In genomic region chr2:74916394-74916793, GRCh38 we compare ENCODE assay signal across 23 cellular contexts. TPM values are rescaled to one million over a fixed set of nuclear protein-coding genes. Genes with fewer than 3 reads are reported as not detected.
DNase-seq lines count a peak whose midpoint lies in the region; TF ChIP-seq lines count a peak whose summit lies in the region.
"Had no signal": no experiment of that assay in that cellular context is flagged by ENCODE, and none has a peak within 500 bp of the region (broad histone marks: within the 10 kb centered on the region; RNA-seq: fewer than 3 reads in every experiment).

No MANE protein-coding gene starts in this region.

- no peak overlapping the region for H4K91ac ChIP-seq in trophoblast cell (ENCODE audit: low read depth, low read length)

- H3K23ac ChIP-seq in trophoblast cell (ENCODE audit: low read length) = no peak overlapping the region

- no peak overlapping the region for H3K4me2 ChIP-seq in trophoblast cell (ENCODE audit: low read length)
- H3K4me2 ChIP-seq: A549 had no signal

- no peaks in the 10 kb centered on the region for H3K9me3 Mint-ChIP-seq in T-helper 2 cell treated with Interferon-gamma antibody and Interleukin-4, amounts not matched to agents 5 μg/mL and 100 μg/mL, for 36 hours
- peaks cover 9% of the 10 kb centered on the region for H3K9me3 Mint-ChIP-seq in HFFc6
- no peaks in the 10 kb centered on the region for H3K9me3 Mint-ChIP-seq in immature natural killer cell
- H3K9me3 Mint-ChIP-seq in activated CD4-positive, alpha-beta memory T cell treated with anti-CD3 and anti-CD28 coated beads, Interleukin-2, amount 10 ng/mL, durations not matched to agents 7 days and 5 days = no peaks in the 10 kb centered on the region
- H3K9me3 Mint-ChIP-seq: CD4-positive, alpha-beta T cell; CD8-positive, alpha-beta memory T cell had no signal

- H2BK5ac ChIP-seq in trophoblast cell (ENCODE audit: low read depth, low read length, poor library complexity) = no peak overlapping the region

- POLR2A ChIA-PET in activated CD4-positive, alpha-beta memory T cell treated with anti-CD3 and anti-CD28 coated beads, Interleukin-2, amount 10 ng/mL, durations not matched to agents 7 days and 5 days (lab: Charles Lee) = no interaction called here

- H2BK120ac ChIP-seq in trophoblast cell (ENCODE audit: insufficient read depth, low read length, poor library complexity) = no peak overlapping the region

- H3K9ac ChIP-seq in trophoblast cell (ENCODE audit: low read length) = no peak overlapping the region
- H3K9ac ChIP-seq: BLaER1 treated with 17β-estradiol and CSF1 and Interleukin-3, amounts not matched to agents 10 nM and 100 nM; GM23248 had no signal

- H4K8ac ChIP-seq in trophoblast cell (ENCODE audit: low read depth, low read length) = no peak overlapping the region

- peaks cover 2% of the 10 kb centered on the region for H3K79me2 ChIP-seq in trophoblast cell (ENCODE audit: control insufficient read depth, insufficient read depth, low read length, poor library complexity)

- H3K36me3 ChIP-seq in trophoblast cell (ENCODE audit: control insufficient read depth in 1 of 2, insufficient read depth in 2 of 2, low read length in 2 of 2) = no peaks in the 10 kb centered on the region
- H3K36me3 ChIP-seq: BE2C; BLaER1 treated with 17β-estradiol and CSF1 and Interleukin-3, amounts not matched to agents 10 nM and 100 nM had no signal

- no peak overlapping the region for H3K27ac ChIP-seq in trophoblast cell (ENCODE audit: low read depth, low read length)
- H3K27ac ChIP-seq: 22Rv1; A549; BLaER1 treated with 17β-estradiol and CSF1 and Interleukin-3, amounts not matched to agents 10 nM and 100 nM; GM23248 had no signal

- CTCF ChIA-PET in activated CD4-positive, alpha-beta memory T cell treated with anti-CD3 and anti-CD28 coated beads, Interleukin-2, amount 10 ng/mL, durations not matched to agents 7 days and 5 days (lab: Charles Lee) = interaction anchor here (0.8 to 0.9 kb wide), 2 partner anchors 17 to 148 kb away, joined by 3 read pairs; no protein-coding TSS in a partner anchor

- H3K36me3 Mint-ChIP-seq in T-helper 2 cell treated with Interferon-gamma antibody and Interleukin-4, amounts not matched to agents 5 μg/mL and 100 μg/mL, for 36 hours (ENCODE audit: low read depth) = no peaks in the 10 kb centered on the region
- peaks cover 28% of the 10 kb centered on the region for H3K36me3 Mint-ChIP-seq in HFFc6 (ENCODE audit: low read depth)
- peaks cover 0 to 19% (median 0%) of the 10 kb centered on the region in 3 donors for H3K36me3 Mint-ChIP-seq in immature natural killer cell
- H3K36me3 Mint-ChIP-seq in activated CD4-positive, alpha-beta memory T cell treated with anti-CD3 and anti-CD28 coated beads, Interleukin-2, amount 10 ng/mL, durations not matched to agents 7 days and 5 days (ENCODE audit: low read depth) = no peaks in the 10 kb centered on the region
- H3K36me3 Mint-ChIP-seq: CD8-positive, alpha-beta memory T cell had no signal

- peaks cover 32% of the 10 kb centered on the region for H3K27me3 Mint-ChIP-seq in T-helper 2 cell treated with Interferon-gamma antibody and Interleukin-4, amounts not matched to agents 5 μg/mL and 100 μg/mL, for 36 hours (ENCODE audit: low read depth)
- no peaks in the 10 kb centered on the region for H3K27me3 Mint-ChIP-seq in HFFc6 (ENCODE audit: insufficient read depth)
- peaks cover 4 to 23% (median 19%) of the 10 kb centered on the region in 3 donors for H3K27me3 Mint-ChIP-seq in immature natural killer cell (ENCODE audit: low read depth in 3 of 3)
- H3K27me3 Mint-ChIP-seq in activated CD4-positive, alpha-beta memory T cell treated with anti-CD3 and anti-CD28 coated beads, Interleukin-2, amount 10 ng/mL, durations not matched to agents 7 days and 5 days = peaks cover 50% of the 10 kb centered on the region

- H2BK12ac ChIP-seq in trophoblast cell (ENCODE audit: low read length) = no peak overlapping the region

- no peak for DNase-seq in T-helper 2 cell treated with Interferon-gamma antibody and Interleukin-4, amounts not matched to agents 5 μg/mL and 100 μg/mL, for 36 hours (ENCODE audit: low spot score)
- DNase-seq in T-helper 2 cell = no peak
- no peak for DNase-seq in HFFc6
- DNase-seq in immature natural killer cell = no peak
- no peak for DNase-seq in trophoblast cell
- DNase-seq in 8988T = no peak
- DNase-seq in activated CD4-positive, alpha-beta memory T cell treated with anti-CD3 and anti-CD28 coated beads, Interleukin-2, amount 10 ng/mL, durations not matched to agents 7 days and 5 days = no peak
- DNase-seq: ACHN; AML-193; BE2C; CD4-positive, alpha-beta T cell; CD8-positive, alpha-beta memory T cell; DMS 273 treated with DMSO at 0.1 percent for 48 hours; DMS79; GDM1; H7; HCEC 1CT had no signal

- H3K79me1 ChIP-seq in trophoblast cell (ENCODE audit: low read length) = peaks cover 4% of the 10 kb centered on the region

- H3K27me3 ChIP-seq in trophoblast cell (ENCODE audit: insufficient read depth, low read length) = no peaks in the 10 kb centered on the region
- H3K27me3 ChIP-seq: BE2C; BLaER1 treated with 17β-estradiol and CSF1 and Interleukin-3, amounts not matched to agents 10 nM and 100 nM had no signal

- H4K12ac ChIP-seq in trophoblast cell (ENCODE audit: low read depth, low read length) = no peak overlapping the region

- peaks cover 5% of the 10 kb centered on the region for H3K9me3 ChIP-seq in trophoblast cell (ENCODE audit: insufficient read depth, low read depth, low read length)
- H3K9me3 ChIP-seq: A549, BE2C had no signal

- TF ChIP-seq CTCF in HFFc6 (IDR thresholded peaks at IDR 0.05) = no peak

- H3K4ac ChIP-seq in trophoblast cell (ENCODE audit: low read depth, low read length) = no peak overlapping the region

- peaks cover 7 to 8% of the 10 kb centered on the region in 2 experiments for H3K4me1 ChIP-seq in trophoblast cell (ENCODE audit: control insufficient read depth in 1 of 2, insufficient read depth in 2 of 2, low read length in 2 of 2)
- H3K4me1 ChIP-seq: BE2C had no signal

- peaks cover 7% of the 10 kb centered on the region for H3K4me1 Mint-ChIP-seq in T-helper 2 cell treated with Interferon-gamma antibody and Interleukin-4, amounts not matched to agents 5 μg/mL and 100 μg/mL, for 36 hours (ENCODE audit: low read depth)
- H3K4me1 Mint-ChIP-seq in HFFc6 (ENCODE audit: low read depth) (peaks cover 60% of the 10 kb centered on the region), immature natural killer cell (peaks cover 24 to 32% of the 10 kb centered on the region in 2 donors)
- H3K4me1 Mint-ChIP-seq in activated CD4-positive, alpha-beta memory T cell treated with anti-CD3 and anti-CD28 coated beads, Interleukin-2, amount 10 ng/mL, durations not matched to agents 7 days and 5 days = peaks cover 23% of the 10 kb centered on the region

- H3K4me3 ChIP-seq in trophoblast cell (ENCODE audit: low read depth, low read length) = no peak overlapping the region
- H3K4me3 ChIP-seq: A549; BLaER1 treated with 17β-estradiol and CSF1 and Interleukin-3, amounts not matched to agents 10 nM and 100 nM; GM12878; GM23248 had no signal

- H2AFZ ChIP-seq in trophoblast cell (ENCODE audit: insufficient read depth, low read length, poor library complexity) = no peak overlapping the region
- H2AFZ ChIP-seq: GM23248 had no signal

- no CpG with 5 or more reads among the region's 2 CpGs for WGBS in trophoblast cell (ENCODE audit: extremely low coverage, insufficient coverage, insufficient read length)

- H3K18ac ChIP-seq in trophoblast cell (ENCODE audit: low read length) = peak overlapping the region; percentile 33

- peak overlapping the region; percentile 2 for H3K27ac Mint-ChIP-seq in T-helper 2 cell treated with Interferon-gamma antibody and Interleukin-4, amounts not matched to agents 5 μg/mL and 100 μg/mL, for 36 hours
- H3K27ac Mint-ChIP-seq in HFFc6 = peak overlapping the region; percentile 89
- H3K27ac Mint-ChIP-seq in immature natural killer cell = peak overlapping the region in 2 of 6 donors; percentile 1 to 49
- no peak overlapping the region for H3K27ac Mint-ChIP-seq in activated CD4-positive, alpha-beta memory T cell treated with anti-CD3 and anti-CD28 coated beads, Interleukin-2, amount 10 ng/mL, durations not matched to agents 7 days and 5 days
- H3K27ac Mint-ChIP-seq: CD4-positive, alpha-beta T cell; CD8-positive, alpha-beta memory T cell had no signal

- H3K14ac ChIP-seq in trophoblast cell (ENCODE audit: low read length) = no peak overlapping the region

- no peak overlapping the region for H2AK5ac ChIP-seq in trophoblast cell (ENCODE audit: low read length)

- H3K4me3 Mint-ChIP-seq in T-helper 2 cell treated with Interferon-gamma antibody and Interleukin-4, amounts not matched to agents 5 μg/mL and 100 μg/mL, for 36 hours = no peak overlapping the region
- H3K4me3 Mint-ChIP-seq in HFFc6 (peak overlapping the region; percentile 38), immature natural killer cell (peak overlapping the region in 3 of 5 donors; percentile 3 to 71 (median 26))
- H3K4me3 Mint-ChIP-seq in activated CD4-positive, alpha-beta memory T cell treated with anti-CD3 and anti-CD28 coated beads, Interleukin-2, amount 10 ng/mL, durations not matched to agents 7 days and 5 days = no peak overlapping the region
- H3K4me3 Mint-ChIP-seq: CD14-positive monocyte; CD4-positive, alpha-beta T cell; CD8-positive, alpha-beta memory T cell had no signal

RNA-seq across cellular contexts. Expression of gene POLE4, which starts 42.0 kb away (rescaled TPM):
- 100 to 1,000 TPM; 108 to 143 (median 122) TPM for total RNA-seq in HFFc6 (2021; fragmentation: NEBNext Ultra II Directional; extraction: Animal tissue kit (Norgen Biotek cat#: 25700))
- polyA plus RNA-seq in immature natural killer cell = 100 to 1,000 TPM in 1 of 3 donors, 10 to 100 TPM in 2; 92.2 to 181 (median 98.5) TPM
- 13.3 and 14.5 TPM in 2 replicates for polyA plus RNA-seq in trophoblast cell (2013)
- 10 to 100 TPM; 39.9 to 49.4 TPM for total RNA-seq in activated CD4-positive, alpha-beta memory T cell treated with anti-CD3 and anti-CD28 coated beads, Interleukin-2, amount 10 ng/mL, durations not matched to agents 7 days and 5 days

Comparison
In these comparisons a context has a peak if more than half of its experiments do, and no peak if none do; other contexts are left out.
1. H3K4me3 Mint-ChIP-seq: peak in HFFc6 (single experiment) and immature natural killer cell (3 of 5); none in T-helper 2 cell treated with Interferon-gamma antibody and Interleukin-4, amounts not matched to agents 5 μg/mL and 100 μg/mL, for 36 hours (single experiment) and activated CD4-positive, alpha-beta memory T cell treated with anti-CD3 and anti-CD28 coated beads, Interleukin-2, amount 10 ng/mL, durations not matched to agents 7 days and 5 days (single experiment).